Comparison of ENCODE assay signal across 11 cellular contexts in the genomic region with DNA sequence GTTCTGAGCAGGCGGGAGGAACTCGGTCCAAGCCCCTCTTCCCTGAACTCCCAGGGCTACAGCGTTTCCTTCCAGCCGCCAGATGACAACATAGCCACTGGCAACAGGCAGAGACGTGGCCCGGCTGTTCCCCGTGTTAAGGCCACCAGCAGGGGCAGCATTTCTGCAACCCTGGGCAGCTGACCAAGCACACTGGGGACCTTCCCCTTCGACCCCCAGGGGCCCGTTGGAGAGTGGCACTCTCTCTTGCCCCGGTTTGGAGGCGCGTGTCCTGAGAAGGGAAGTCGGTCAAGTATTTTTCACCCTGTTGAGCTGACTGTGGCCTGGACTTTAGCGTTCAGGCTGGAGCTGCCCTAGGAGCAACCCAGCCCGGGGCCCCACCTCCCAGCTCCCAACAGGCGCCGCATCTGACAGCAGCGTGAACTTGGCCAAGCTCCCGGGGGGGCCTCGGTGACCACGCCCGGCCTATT. TPM values are rescaled to one million over a fixed set of nuclear protein-coding genes. Genes with fewer than 3 reads are reported as not detected.
A peak's percentile ranks its signal among the peaks of the same experiment; 100 is the strongest.
DNase-seq lines count a peak whose midpoint lies in the region; ATAC-seq and TF ChIP-seq lines count a peak whose summit lies in the region.
"Had no signal": no experiment of that assay in that cellular context is flagged by ENCODE, and none has a peak within 500 bp of the region (broad histone marks: within the 10 kb centered on the region; RNA-seq: fewer than 3 reads in every experiment).

No MANE protein-coding gene starts in this region.

- POLR2A ChIA-PET in CD4-positive, alpha-beta T cell (lab: Charles Lee), result no interaction called here

- H3K4me3 ChIP-seq in left lung, result no peak overlapping the region
- H3K4me3 ChIP-seq: esophagus squamous epithelium had no signal

- H3K36me3 Mint-ChIP-seq in CD4-positive, alpha-beta T cell (ENCODE audit: low read depth), result peaks cover 11% of the 10 kb centered on the region

- no peaks in the 10 kb centered on the region for H3K27me3 ChIP-seq in left lung
- no peaks in the 10 kb centered on the region for H3K27me3 ChIP-seq in CD4-positive, alpha-beta T cell (ENCODE audit: control insufficient read depth, insufficient read depth, low read length)
- H3K27me3 ChIP-seq: esophagus squamous epithelium had no signal

- no peaks in the 10 kb centered on the region for H3K4me1 ChIP-seq in left lung
- H3K4me1 ChIP-seq: esophagus squamous epithelium had no signal

- peak; percentile 80 for DNase-seq in HuH-7 (ENCODE audit: low spot score)
- peak; percentile 83 for DNase-seq in ecto neural progenitor cell (ENCODE audit: low spot score)
- DNase-seq in left lung, result no peak
- DNase-seq in NCI-H2029 (lab: John Stamatoyannopoulos, UW), result no peak
- DNase-seq in DMS153 (lab: John Stamatoyannopoulos, UW), result no peak
- no peak for DNase-seq in CD4-positive, alpha-beta T cell
- DNase-seq: esophagus squamous epithelium, NCI-H2227 treated with DMSO at 0.1 percent for 48 hours, small intestine had no signal

- H3K36me3 ChIP-seq in left lung, result no peaks in the 10 kb centered on the region

- H3K4me1 Mint-ChIP-seq in CD4-positive, alpha-beta T cell (ENCODE audit: low read depth), result peaks cover 4% of the 10 kb centered on the region

- CTCF ChIA-PET in CD4-positive, alpha-beta T cell (lab: Charles Lee), result no interaction called here

- H3K27ac ChIP-seq in C4-2B (no peak overlapping the region), left lung (no peak overlapping the region)
- no peak overlapping the region for H3K27ac ChIP-seq in CD4-positive, alpha-beta T cell (ENCODE audit: low read depth, low read length)
- H3K27ac ChIP-seq: esophagus squamous epithelium had no signal

- H3K27me3 Mint-ChIP-seq in CD4-positive, alpha-beta T cell, result no peaks in the 10 kb centered on the region

- H3K4me3 Mint-ChIP-seq in CD4-positive, alpha-beta T cell, result no peak overlapping the region

- H3K27ac Mint-ChIP-seq in CD4-positive, alpha-beta T cell, result no peak overlapping the region

- ATAC-seq in left lung (peak; percentile 59), GM21786 (IDR thresholded peaks at IDR 0.05; ENCODE audit: unreplicated experiment) (no peak)
- no peak for ATAC-seq in CD4-positive, alpha-beta T cell (ENCODE audit: poor library complexity)

- peak; percentile 49; the same call in 1 of the 2 replicates for TF ChIP-seq CTCF in C4-2B (conservative IDR thresholded peaks at IDR 0.05)
- no peak for TF ChIP-seq CTCF in left lung (IDR thresholded peaks at IDR 0.05)
- no peak for TF ChIP-seq CTCF in CD4-positive, alpha-beta T cell (IDR thresholded peaks at IDR 0.05)

- no peaks in the 10 kb centered on the region for H3K9me3 Mint-ChIP-seq in CD4-positive, alpha-beta T cell

- intact Hi-C loops in left lung (cut with DNase I), result no loop called here
- intact Hi-C loops in CD4-positive, alpha-beta T cell (cut with DNase I, micrococcal nuclease), result no loop called here

- H3K9me3 ChIP-seq in left lung, result no peaks in the 10 kb centered on the region
- no peaks in the 10 kb centered on the region for H3K9me3 ChIP-seq in CD4-positive, alpha-beta T cell (ENCODE audit: control insufficient read depth, low read length)
- H3K9me3 ChIP-seq: esophagus squamous epithelium had no signal

RNA-seq across cellular contexts. Expression of a gene that starts 37.6 kb away (rescaled TPM):
- total RNA-seq in left lung, result 1 to 10 TPM; 4.8 to 5.3 TPM
- total RNA-seq in CD4-positive, alpha-beta T cell, result 1 to 10 TPM; 6.6 to 8.8 TPM

RNA-seq across cellular contexts. Expression of a gene that starts 37.7 kb away (rescaled TPM):
- total RNA-seq in left lung, result 10 to 100 TPM in 1 of 2 donors, 1 to 10 TPM in 1; 9.7 to 20.4 TPM
- total RNA-seq in CD4-positive, alpha-beta T cell, result 10 to 100 TPM; 13.8 to 13.9 TPM

RNA-seq across cellular contexts. Expression of a gene that starts 59.2 kb away (rescaled TPM):
- total RNA-seq in left lung, result 1 to 10 TPM in 1 of 2 donors, under 1 TPM in 1; 0.86 to 5.5 TPM
- 10 to 100 TPM; 10.3 to 10.4 TPM for total RNA-seq in CD4-positive, alpha-beta T cell

Comparison
In these comparisons a context has a peak if more than half of its experiments do, and no peak if none do; other contexts are left out.
1. DNase-seq: peak in HuH-7 (single experiment) and ecto neural progenitor cell (single experiment); none in left lung (0 of 2), NCI-H2029 (single experiment), DMS153 (single experiment) and CD4-positive, alpha-beta T cell (0 of 10).